ENCODE assay signal across 21 cellular contexts in genomic region chr6:16817594-16817993, GRCh38. TPM values are rescaled to one million over a fixed set of nuclear protein-coding genes. Genes with fewer than 3 reads are reported as not detected.
DNase-seq lines count a peak whose midpoint lies in the region; ATAC-seq, FAIRE-seq and TF ChIP-seq lines count a peak whose summit lies in the region.
"Had no signal": no experiment of that assay in that cellular context is flagged by ENCODE, and none has a peak within 500 bp of the region (broad histone marks: within the 10 kb centered on the region; RNA-seq: fewer than 3 reads in every experiment).

No MANE protein-coding gene starts in this region.

- H3K4me1 Mint-ChIP-seq in GM23338, result peaks cover 1% of the 10 kb centered on the region; the same call in 2 of the 3 replicates
- H3K4me1 Mint-ChIP-seq: B cell had no signal

- no CpG with 5 or more reads among the region's 3 CpGs for WGBS in IMR-90 (ENCODE audit: extremely low coverage in 2 of 2, insufficient read length in 1 of 2), 2 experiments
- 90% methylated on average over 3 of the region's 3 CpGs; no CpG with 5 or more reads in 1 of the 2 experiments for WGBS in H1 (ENCODE audit: extremely low coverage in 1 of 2, insufficient coverage in 1 of 2, insufficient read length in 1 of 2, insufficient replicate concordance in 2 of 2, low coverage in 1 of 2, low lambda C conversion rate in 2 of 2, missing lambda C conversion rate in 1 of 2), 2 experiments

- H3K14ac ChIP-seq in IMR-90 (replicated peaks; ENCODE audit: low read depth, low read length) (no peak overlapping the region), H1 (ENCODE audit: insufficient read length) (no peak overlapping the region)

- no peak overlapping the region for H2AK9ac ChIP-seq in IMR-90 (replicated peaks; ENCODE audit: low read depth, low read length, poor library complexity)

- CTCF ChIA-PET in IMR-90 (lab: Yijun Ruan, JAX) (no interaction called here), H1 (lab: Charles Lee; ENCODE audit: partially characterized antibody) (no interaction called here)

- peak overlapping the region; percentile 78; the same call in 1 of the 2 replicates for H3K18ac ChIP-seq in IMR-90 (ENCODE audit: low read depth, low read length)
- no peak overlapping the region for H3K18ac ChIP-seq in H1 (ENCODE audit: extremely low read depth, low read length)

- H3K56ac ChIP-seq in IMR-90 (ENCODE audit: extremely low read depth, insufficient read depth, low read length), result no peak overlapping the region
- H3K56ac ChIP-seq in H1 (replicated peaks; ENCODE audit: insufficient read length, low read depth, low read length), result no peak overlapping the region

- H3K9me1 ChIP-seq in IMR-90 (ENCODE audit: insufficient read depth, low read length), result no peaks in the 10 kb centered on the region

- H4K20me1 ChIP-seq in GM23338 (replicated peaks; ENCODE audit: insufficient read depth) (no peaks in the 10 kb centered on the region), IMR-90 (ENCODE audit: insufficient read depth, low read length) (no peaks in the 10 kb centered on the region), H1 (replicated peaks in 1 of 2; ENCODE audit: control insufficient read depth in 1 of 2, insufficient read depth in 2 of 2, low read length in 2 of 2) (no peaks in the 10 kb centered on the region)
- H4K20me1 ChIP-seq: BLaER1 treated with 17β-estradiol and CSF1 and Interleukin-3, amounts not matched to agents 10 nM and 100 nM had no signal

- 0 out of 2 replicates have a peak overlapping the region, but pooled peaks have one; percentile 39 for H2AFZ ChIP-seq in GM23338
- no peak overlapping the region for H2AFZ ChIP-seq in IMR-90 (replicated peaks; ENCODE audit: low read length, poor library complexity)
- H2AFZ ChIP-seq in H1 (ENCODE audit: low read length), result 0 out of 2 replicates have a peak overlapping the region, but pooled peaks have one; percentile 76

- H2BK15ac ChIP-seq in IMR-90 (ENCODE audit: low read depth, low read length), result no peak overlapping the region
- H2BK15ac ChIP-seq in H1 (ENCODE audit: low read length), result no peak overlapping the region

- H3K79me1 ChIP-seq in IMR-90 (ENCODE audit: low read depth in 1 of 2, low read length in 2 of 2), result no peaks in the 10 kb centered on the region
- no peaks in the 10 kb centered on the region for H3K79me1 ChIP-seq in H1 (ENCODE audit: low read depth, low read length)

- TF ChIP-seq POLR2A in IMR-90 (IDR thresholded peaks at IDR 0.05; ENCODE audit: low read depth, low read length), result no peak
- no peak for TF ChIP-seq POLR2A in H1 (IDR thresholded peaks at IDR 0.05; ENCODE audit: control extremely low read depth in 1 of 2, low read depth in 2 of 2, low read length in 2 of 2)

- TF ChIP-seq EP300 in H1 (IDR thresholded peaks at IDR 0.05; ENCODE audit: borderline replicate concordance in 1 of 2, low read depth in 2 of 2, low read length in 2 of 2), result no peak

- H3K27ac Mint-ChIP-seq in GM23338, result no peak overlapping the region
- H3K27ac Mint-ChIP-seq: B cell; CD4-positive, alpha-beta T cell; CD8-positive, alpha-beta T cell had no signal

- H3K79me2 ChIP-seq in GM23338 (replicated peaks; ENCODE audit: insufficient read depth), result no peaks in the 10 kb centered on the region
- H3K79me2 ChIP-seq in H1 (ENCODE audit: control insufficient read depth in 1 of 2, insufficient read depth in 2 of 2, low read length in 2 of 2), result no peaks in the 10 kb centered on the region

- peaks cover 8% of the 10 kb centered on the region for H3K9me3 ChIP-seq in IMR-90 (ENCODE audit: control insufficient read depth, insufficient read depth, low read length)
- H3K9me3 ChIP-seq in H1 (ENCODE audit: insufficient read depth in 2 of 2, low read depth in 1 of 2, low read length in 1 of 2), result peaks cover 3 to 7% of the 10 kb centered on the region in 2 experiments; a peak in 3 of 4 replicates
- H3K9me3 ChIP-seq: A549 had no signal

- in situ Hi-C loops in IMR-90 (cut with MboI; ENCODE audit: low sequenced_read_pairs), result no loop called here

- ATAC-seq in GM23338, result no peak
- ATAC-seq in IMR-90 (ENCODE audit: low read depth), result peak; percentile 98
- no peak for ATAC-seq in HG03342 (IDR thresholded peaks at IDR 0.05; ENCODE audit: unreplicated experiment)
- ATAC-seq in HG03520 (IDR thresholded peaks at IDR 0.05; ENCODE audit: unreplicated experiment), result no peak
- ATAC-seq: A549; CD8-positive, alpha-beta T cell had no signal

- H3K4me3 Mint-ChIP-seq in GM23338, result no peak overlapping the region
- H3K4me3 Mint-ChIP-seq: B cell; CD4-positive, alpha-beta T cell; CD8-positive, alpha-beta T cell had no signal

- intact Hi-C loops in IMR-90 (cut with micrococcal nuclease), result no loop called here

- no peaks in the 10 kb centered on the region for H3K4me1 ChIP-seq in GM23338 (ENCODE audit: insufficient read depth)
- H3K4me1 ChIP-seq in IMR-90 (ENCODE audit: control insufficient read depth, insufficient read depth, low read length), result peaks cover 3% of the 10 kb centered on the region
- no peaks in the 10 kb centered on the region for H3K4me1 ChIP-seq in H1 (replicated peaks in 1 of 4; ENCODE audit: control insufficient read depth in 3 of 4, insufficient read depth in 4 of 4, low read length in 3 of 4)
- H3K4me1 ChIP-seq: BLaER1 treated with 17β-estradiol and CSF1 and Interleukin-3, amounts not matched to agents 10 nM and 100 nM had no signal

- H4K91ac ChIP-seq in IMR-90 (ENCODE audit: insufficient read depth, low read depth, low read length), result no peak overlapping the region
- H4K91ac ChIP-seq in H1 (replicated peaks; ENCODE audit: insufficient read length, low read length), result no peak overlapping the region

- no peak overlapping the region for H3K4ac ChIP-seq in IMR-90 (ENCODE audit: low read depth, low read length)
- H3K4ac ChIP-seq in H1 (replicated peaks; ENCODE audit: insufficient read length, low read depth, low read length), result no peak overlapping the region

- H3K27ac ChIP-seq in GM23338 (ENCODE audit: low read depth) (no peak overlapping the region), IMR-90 (ENCODE audit: insufficient read depth, low read length) (peak overlapping the region; percentile 78; the same call in 1 of the 2 replicates), H1 (ENCODE audit: low read depth, low read length) (no peak overlapping the region)
- H3K27ac ChIP-seq: 22Rv1; A549; BLaER1 treated with 17β-estradiol and CSF1 and Interleukin-3, amounts not matched to agents 10 nM and 100 nM; C4-2B had no signal

- H2BK5ac ChIP-seq in IMR-90 (ENCODE audit: low read depth, low read length, poor library complexity, severe bottlenecking), result no peak overlapping the region
- H2BK5ac ChIP-seq in H1 (ENCODE audit: low read depth, low read length), result no peak overlapping the region

- H2BK20ac ChIP-seq in IMR-90 (ENCODE audit: low read depth, low read length), result peak overlapping the region; percentile 21; the same call in 1 of the 2 replicates
- no peak overlapping the region for H2BK20ac ChIP-seq in H1 (ENCODE audit: low read length)

- peaks cover 10% of the 10 kb centered on the region; the same call in 2 of the 3 replicates for H3K36me3 Mint-ChIP-seq in GM23338 (ENCODE audit: low read depth)

- H3K9ac ChIP-seq in IMR-90 (ENCODE audit: low read depth, low read length) (no peak overlapping the region), H1 (replicated peaks in 1 of 4; ENCODE audit: extremely low read depth in 1 of 4, low read depth in 3 of 4, low read length in 3 of 4) (no peak overlapping the region)
- H3K9ac ChIP-seq: BLaER1 treated with 17β-estradiol and CSF1 and Interleukin-3, amounts not matched to agents 10 nM and 100 nM had no signal

- DNase-seq in GM23338 (ENCODE audit: low spot score), result no peak
- DNase-seq in IMR-90, result peak; percentile 39
- DNase-seq in H1 (ENCODE audit: low read depth in 1 of 2, low spot score in 2 of 2), result no peak
- DNase-seq: AML-193; Caco-2; Calu3; CD4-positive, alpha-beta T cell; CD8-positive, alpha-beta T cell; DMS79 treated with DMSO at 0.1 percent for 48 hours; GF-D8 had no signal

- BruUV-seq in IMR-90 (replicated peaks; lab: Mats Ljungman, UMichigan), result no TSS peak

- no peak overlapping the region for H3K4me2 ChIP-seq in GM23338
- H3K4me2 ChIP-seq in IMR-90 (ENCODE audit: low read depth, low read length), result peak overlapping the region; percentile 52; the same call in 1 of the 2 replicates
- no peak overlapping the region for H3K4me2 ChIP-seq in H1 (ENCODE audit: insufficient read depth in 1 of 2, low read depth in 2 of 2, low read length in 2 of 2)
- H3K4me2 ChIP-seq: A549; BLaER1 treated with 17β-estradiol and CSF1 and Interleukin-3, amounts not matched to agents 10 nM and 100 nM had no signal

- H2BK120ac ChIP-seq in IMR-90 (ENCODE audit: low read depth, low read length) (peak overlapping the region; percentile 17; the same call in 1 of the 2 replicates), H1 (replicated peaks; ENCODE audit: low read depth, low read length) (no peak overlapping the region)

- H2AK5ac ChIP-seq in IMR-90 (ENCODE audit: low read depth, low read length) (no peak overlapping the region), H1 (ENCODE audit: low read depth, low read length) (no peak overlapping the region)

- H3K4me3 ChIP-seq in GM23338, result no peak overlapping the region
- no peak overlapping the region for H3K4me3 ChIP-seq in IMR-90 (ENCODE audit: insufficient read depth, low read depth, low read length)
- H3K4me3 ChIP-seq in H1 (ENCODE audit: extremely low read depth in 1 of 4, insufficient read depth in 2 of 4, low read depth in 3 of 4, low read length in 4 of 4), result no peak overlapping the region
- H3K4me3 ChIP-seq: A549; BLaER1 treated with 17β-estradiol and CSF1 and Interleukin-3, amounts not matched to agents 10 nM and 100 nM had no signal

- no peaks in the 10 kb centered on the region for H3K27me3 Mint-ChIP-seq in GM23338 (ENCODE audit: insufficient read depth, low read depth, poor library complexity)

- dilution Hi-C loops in IMR-90 (cut with HindIII; ENCODE audit: low sequenced_read_pairs, unreplicated experiment), result no loop called here

- H3K36me3 ChIP-seq in GM23338 (ENCODE audit: insufficient read depth) (no peaks in the 10 kb centered on the region), IMR-90 (ENCODE audit: control insufficient read depth, insufficient read depth, low read length) (no peaks in the 10 kb centered on the region), H1 (ENCODE audit: control insufficient read depth in 2 of 4, insufficient read depth in 4 of 4, low read length in 3 of 4) (no peaks in the 10 kb centered on the region)
- H3K36me3 ChIP-seq: BLaER1 treated with 17β-estradiol and CSF1 and Interleukin-3, amounts not matched to agents 10 nM and 100 nM had no signal

- no peak for FAIRE-seq in H1 (lab: Jason Lieb, UNC)
- FAIRE-seq: A549, D721Med, G401.6, GM12891, GM19239 had no signal

- H4K8ac ChIP-seq in IMR-90 (ENCODE audit: low read depth in 2 of 2, low read length in 2 of 2) (no peak overlapping the region), H1 (ENCODE audit: extremely low read depth, insufficient read depth, low read length) (no peak overlapping the region)

- H3K9me3 Mint-ChIP-seq in GM23338, result peaks cover 16% of the 10 kb centered on the region

- no peaks in the 10 kb centered on the region for H3K9me2 ChIP-seq in GM23338 (ENCODE audit: insufficient read depth)

- no peak overlapping the region for H2BK12ac ChIP-seq in H1 (ENCODE audit: low read depth, low read length)

- POLR2A ChIA-PET in IMR-90 (lab: Charles Lee; ENCODE audit: unreplicated experiment) (interaction anchor here (0.7 kb wide), 1 partner anchor 457 kb away, joined by 3 read pairs; no protein-coding TSS in a partner anchor), H1 (lab: Charles Lee; ENCODE audit: partially characterized antibody) (interaction anchor here (1.6 kb wide), 1 partner anchor 12 kb away, joined by 5 read pairs; no protein-coding TSS in a partner anchor)

- H4K5ac ChIP-seq in IMR-90 (ENCODE audit: low read depth, low read length) (no peak overlapping the region), H1 (ENCODE audit: insufficient read length, low read depth, low read length) (no peak overlapping the region)

- H3K27me3 ChIP-seq in GM23338 (ENCODE audit: insufficient read depth), result no peaks in the 10 kb centered on the region
- H3K27me3 ChIP-seq in IMR-90 (ENCODE audit: control insufficient read depth, insufficient read depth, low read length), result no peaks in the 10 kb centered on the region; the same call in 1 of the 2 replicates
- H3K27me3 ChIP-seq in H1 (replicated peaks in 1 of 4; ENCODE audit: control insufficient read depth in 3 of 4, extremely low read depth in 1 of 4, insufficient read depth in 3 of 4, low read length in 3 of 4), result no peaks in the 10 kb centered on the region
- H3K27me3 ChIP-seq: BLaER1 treated with 17β-estradiol and CSF1 and Interleukin-3, amounts not matched to agents 10 nM and 100 nM had no signal

- no peaks in the 10 kb centered on the region for H3K23me2 ChIP-seq in H1 (ENCODE audit: low read depth, low read length)

- TF ChIP-seq CTCF in GM23338 (conservative IDR thresholded peaks at IDR 0.05; ENCODE audit: low read depth in 2 of 2) (no peak), IMR-90 (conservative IDR thresholded peaks at IDR 0.05; ENCODE audit: low read depth, low read length) (no peak), H1 (IDR thresholded peaks at IDR 0.05; ENCODE audit: control extremely low read depth in 1 of 3, insufficient read depth in 1 of 3, low read depth in 1 of 3, low read length in 3 of 3) (no peak)

- TF ChIP-seq RAD21 in IMR-90 (IDR thresholded peaks at IDR 0.05; ENCODE audit: low read length), result no peak
- no peak for TF ChIP-seq RAD21 in H1 (IDR thresholded peaks at IDR 0.05 in 1 of 2, conservative IDR thresholded peaks at IDR 0.05 in 1 of 2; ENCODE audit: low read depth in 2 of 2, low read length in 2 of 2)

- H3F3A ChIP-seq in GM23338 (replicated peaks; ENCODE audit: low read depth), result no peaks in the 10 kb centered on the region

- H3K23ac ChIP-seq in IMR-90 (ENCODE audit: low read depth, low read length) (no peak overlapping the region), H1 (ENCODE audit: insufficient read length) (no peak overlapping the region)

RNA-seq across cellular contexts. Expression of gene ATXN1, which starts 56.3 kb away (rescaled TPM):
- total RNA-seq in GM23338 (2014; rRNA removed; shearing (Covaris generic)), result 8.2 and 9.1 TPM in 2 replicates
- polyA plus RNA-seq in GM23338 (2016; fragmentation: Nextera tagmentation; extraction: Ambion mirVana) (3.9 and 4.8 TPM in 2 replicates), IMR-90 (2012; rRNA removed) (7.3 and 9.7 TPM in 2 replicates), H1 (2011; rRNA removed) (1.6 and 2.6 TPM in 2 replicates)
- 11.1 and 13.9 TPM in 2 replicates for total RNA-seq in IMR-90 (2012; rRNA removed)
- polyA plus RNA-seq in IMR-90 (2012; cell fraction: cytosol; rRNA removed), result 3.4 and 8.9 TPM in 2 replicates
- polyA plus RNA-seq in IMR-90 (2012; cell fraction: nucleus; rRNA removed; ENCODE audit: low replicate concordance), result 20.5 and 29.3 TPM in 2 replicates
- total RNA-seq in H1 (2021; fragmentation: NEBNext Ultra II Directional; extraction: Animal tissue kit (Norgen Biotek cat#: 25700)), result 3.3 and 4.0 TPM in 2 replicates
- 1.9 TPM for polyA plus RNA-seq in H1 (2011; cell fraction: cytosol; rRNA removed)
- polyA plus RNA-seq in H1 (2011; cell fraction: nucleus; rRNA removed), result 6.1 TPM
- polyA plus RNA-seq in H1 (2012, experiment 1 of 2), result 1.2 to 1.8 TPM (median 1.6 TPM) in 4 replicates
- 0.08 TPM for polyA plus RNA-seq in H1 (2012, experiment 2 of 2)
- 1.8 TPM for polyA plus RNA-seq in H1 (2013, experiment 1 of 2)
- polyA plus RNA-seq in H1 (2013, experiment 2 of 2), result 1.4 TPM
- polyA minus RNA-seq in H1 (2011; rRNA and poly(A)+ RNA removed), result 4.8 and 7.9 TPM in 2 replicates
- polyA minus RNA-seq in H1 (2011; cell fraction: cytosol; rRNA and poly(A)+ RNA removed), result 5.8 TPM
- polyA minus RNA-seq in H1 (2011; cell fraction: nucleus; rRNA and poly(A)+ RNA removed), result 10.1 TPM
